Comparison of ENCODE assay signal across 21 cellular contexts in the genomic region with DNA sequence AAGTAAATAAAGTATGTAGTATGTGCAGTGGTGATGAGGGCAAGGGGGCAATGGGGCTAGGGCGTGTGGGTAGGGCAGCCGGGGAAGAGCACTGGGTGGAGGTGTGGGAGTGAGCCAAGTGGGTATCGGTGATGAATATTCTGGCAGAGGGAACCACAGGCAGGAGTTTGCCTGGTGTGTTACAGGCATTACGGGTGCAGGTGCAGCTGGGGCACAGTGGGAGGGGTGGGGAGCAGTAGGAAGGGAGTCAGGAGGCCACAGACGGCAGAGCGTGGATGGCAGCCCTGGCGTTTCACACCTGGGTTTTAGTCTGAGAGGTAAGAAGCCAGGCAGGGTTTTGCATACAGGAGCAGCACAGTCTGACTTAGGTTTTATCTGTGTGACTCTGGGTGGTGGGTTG. TPM values are rescaled to one million over a fixed set of nuclear protein-coding genes. Genes with fewer than 3 reads are reported as not detected.
DNase-seq lines count a peak whose midpoint lies in the region; ATAC-seq, FAIRE-seq and TF ChIP-seq lines count a peak whose summit lies in the region.
"Had no signal": no experiment of that assay in that cellular context is flagged by ENCODE, and none has a peak within 500 bp of the region (broad histone marks: within the 10 kb centered on the region; RNA-seq: fewer than 3 reads in every experiment).

No MANE protein-coding gene starts in this region.

- no peak overlapping the region for H3K4ac ChIP-seq in H9 (ENCODE audit: low read depth, low read length)

- peaks cover 72% of the 10 kb centered on the region for H3K4me1 Mint-ChIP-seq in activated T-cell treated with anti-CD3 and anti-CD28 coated beads, Interleukin-2, amount 50 U/mL, for 24 hours (ENCODE audit: low read depth)
- H3K4me1 Mint-ChIP-seq in H9, result no peaks in the 10 kb centered on the region
- H3K4me1 Mint-ChIP-seq in activated naive CD8-positive, alpha-beta T cell treated with anti-CD3 and anti-CD28 coated beads for 36 hours, result peaks cover 68% of the 10 kb centered on the region
- H3K4me1 Mint-ChIP-seq in naive thymus-derived CD4-positive, alpha-beta T cell, result peaks cover 27 to 68% (median 45%) of the 10 kb centered on the region in 7 donors

- H2AFZ ChIP-seq in H9 (ENCODE audit: low read length), result no peak overlapping the region
- H2AFZ ChIP-seq: GM23248 had no signal

- FAIRE-seq in urothelium cell line (lab: Jason Lieb, UNC), result no peak
- FAIRE-seq: D721Med had no signal

- H2BK15ac ChIP-seq in H9 (ENCODE audit: low read depth, low read length), result no peak overlapping the region

- H3K9ac ChIP-seq in H9 (ENCODE audit: extremely low read depth, insufficient read length, low read length), result no peak overlapping the region
- H3K9ac ChIP-seq: GM23248 had no signal

- H3K4me3 ChIP-seq in naive thymus-derived CD4-positive, alpha-beta T cell (ENCODE audit: low read length), result no peak overlapping the region
- H3K4me3 ChIP-seq: GM23248 had no signal

- ATAC-seq in naive thymus-derived CD4-positive, alpha-beta T cell, result no peak
- no peak for ATAC-seq in sciatic nerve

- no peaks in the 10 kb centered on the region for H3K23me2 ChIP-seq in H9 (ENCODE audit: insufficient read length, low read depth, low read length, poor library complexity, severe bottlenecking)

- no peak overlapping the region for H3K4me3 Mint-ChIP-seq in activated T-cell treated with anti-CD3 and anti-CD28 coated beads, Interleukin-2, amount 50 U/mL, for 24 hours
- no peak overlapping the region for H3K4me3 Mint-ChIP-seq in H9
- no peak overlapping the region for H3K4me3 Mint-ChIP-seq in activated naive CD8-positive, alpha-beta T cell treated with anti-CD3 and anti-CD28 coated beads for 36 hours
- no peak overlapping the region for H3K4me3 Mint-ChIP-seq in naive thymus-derived CD4-positive, alpha-beta T cell
- H3K4me3 Mint-ChIP-seq: HFFc6 had no signal

- peaks cover 100% of the 10 kb centered on the region for H3K36me3 Mint-ChIP-seq in activated T-cell treated with anti-CD3 and anti-CD28 coated beads, Interleukin-2, amount 50 U/mL, for 24 hours (ENCODE audit: low read depth)
- peaks cover 67 to 94% (median 92%) of the 10 kb centered on the region in 3 experiments for H3K36me3 Mint-ChIP-seq in H9 (ENCODE audit: insufficient read depth in 1 of 3, low read depth in 3 of 3)
- peaks cover 86% of the 10 kb centered on the region for H3K36me3 Mint-ChIP-seq in activated naive CD8-positive, alpha-beta T cell treated with anti-CD3 and anti-CD28 coated beads for 36 hours
- H3K36me3 Mint-ChIP-seq in naive thymus-derived CD4-positive, alpha-beta T cell, result peaks cover 15 to 75% (median 63%) of the 10 kb centered on the region in 5 donors

- peak overlapping the region; percentile 99 for H3K27ac Mint-ChIP-seq in activated T-cell treated with anti-CD3 and anti-CD28 coated beads, Interleukin-2, amount 50 U/mL, for 24 hours
- peak overlapping the region in 2 of 3 experiments; percentile 70 to 78; a peak in 2 of 7 replicates for H3K27ac Mint-ChIP-seq in H9
- peak overlapping the region; percentile 100 for H3K27ac Mint-ChIP-seq in activated naive CD8-positive, alpha-beta T cell treated with anti-CD3 and anti-CD28 coated beads for 36 hours
- peak overlapping the region in 7 of 9 donors; percentile 39 to 97 (median 65) for H3K27ac Mint-ChIP-seq in naive thymus-derived CD4-positive, alpha-beta T cell
- H3K27ac Mint-ChIP-seq: HFFc6 had no signal

- H3K27me3 ChIP-seq in H9 (ENCODE audit: insufficient read depth, low read length), result no peaks in the 10 kb centered on the region
- no peaks in the 10 kb centered on the region for H3K27me3 ChIP-seq in naive thymus-derived CD4-positive, alpha-beta T cell (ENCODE audit: control insufficient read depth in 2 of 2, insufficient read depth in 2 of 2, low read length in 2 of 2)

- H3K23ac ChIP-seq in H9 (ENCODE audit: insufficient read length, low read depth, low read length), result no peak overlapping the region

- no peak overlapping the region for H3K4me2 ChIP-seq in H9 (ENCODE audit: insufficient read depth, insufficient read length, low read length)

- no peak overlapping the region for H3K56ac ChIP-seq in H9 (ENCODE audit: insufficient read length, low read depth, low read length)

- no peak overlapping the region for H3T11ph ChIP-seq in H9 (ENCODE audit: low read length)

- H3K14ac ChIP-seq in H9 (ENCODE audit: insufficient read depth, low read length), result no peak overlapping the region

- no peaks in the 10 kb centered on the region for H3K79me2 ChIP-seq in H9 (ENCODE audit: insufficient read depth, low read length)

- no peaks in the 10 kb centered on the region for H3K4me1 ChIP-seq in H9 (ENCODE audit: insufficient read depth, low read length)
- peaks cover 13 to 26% of the 10 kb centered on the region in 2 donors for H3K4me1 ChIP-seq in naive thymus-derived CD4-positive, alpha-beta T cell (ENCODE audit: control insufficient read depth in 2 of 2, insufficient read depth in 2 of 2, low read length in 2 of 2)

- H3K36me3 ChIP-seq in naive thymus-derived CD4-positive, alpha-beta T cell (ENCODE audit: control insufficient read depth in 2 of 3, insufficient read depth in 3 of 3, low read length in 3 of 3), result peaks cover 26 to 72% (median 40%) of the 10 kb centered on the region in 3 experiments

- H2BK20ac ChIP-seq in H9 (ENCODE audit: low read depth, low read length, poor library complexity, severe bottlenecking), result no peak overlapping the region

- DNase-seq in activated T-cell treated with anti-CD3 and anti-CD28 coated beads, Interleukin-2, amount 50 U/mL, for 24 hours, result no peak
- no peak for DNase-seq in activated T-cell treated with anti-CD3 and anti-CD28 coated beads, Interleukin-2, amount 50 U/mL, for 48 hours
- DNase-seq in H9 (no peak), GM19238 (ENCODE audit: insufficient read length, low spot score) (no peak), urothelium cell line (ENCODE audit: low spot score) (no peak), sciatic nerve (ENCODE audit: low spot score) (no peak)
- DNase-seq in activated naive CD8-positive, alpha-beta T cell treated with anti-CD3 and anti-CD28 coated beads for 36 hours, result no peak
- no peak for DNase-seq in naive thymus-derived CD4-positive, alpha-beta T cell
- DNase-seq: AML-193, DND-41, GDM1, GM23248, HFFc6, KBM-7, NCI-H1048, NCI-H146, NCI-H345, NCI-H526 treated with DMSO at 0.1 percent for 48 hours had no signal

- no peaks in the 10 kb centered on the region for H3K79me1 ChIP-seq in H9 (ENCODE audit: insufficient read depth, low read depth, low read length, poor library complexity, severe bottlenecking)

- H2BK12ac ChIP-seq in H9 (ENCODE audit: insufficient read length, low read depth, low read length), result no peak overlapping the region

- H3K9me3 ChIP-seq in H9 (ENCODE audit: control insufficient read depth, low read depth, low read length), result no peaks in the 10 kb centered on the region
- no peaks in the 10 kb centered on the region for H3K9me3 ChIP-seq in naive thymus-derived CD4-positive, alpha-beta T cell (ENCODE audit: control insufficient read depth in 2 of 3, low read length in 3 of 3)

- no peaks in the 10 kb centered on the region for H3K27me3 Mint-ChIP-seq in activated T-cell treated with anti-CD3 and anti-CD28 coated beads, Interleukin-2, amount 50 U/mL, for 24 hours
- peaks cover 1% of the 10 kb centered on the region; the same call in 1 of the 2 replicates for H3K27me3 Mint-ChIP-seq in H9 (ENCODE audit: low read depth)
- H3K27me3 Mint-ChIP-seq in activated naive CD8-positive, alpha-beta T cell treated with anti-CD3 and anti-CD28 coated beads for 36 hours, result no peaks in the 10 kb centered on the region
- no peaks in the 10 kb centered on the region for H3K27me3 Mint-ChIP-seq in naive thymus-derived CD4-positive, alpha-beta T cell

- H4K5ac ChIP-seq in H9 (ENCODE audit: insufficient read length, low read depth, low read length), result no peak overlapping the region

- no peak overlapping the region for H4K91ac ChIP-seq in H9 (ENCODE audit: insufficient read length, low read depth, low read length)

- peaks cover 6% of the 10 kb centered on the region for H3K9me3 Mint-ChIP-seq in activated T-cell treated with anti-CD3 and anti-CD28 coated beads, Interleukin-2, amount 50 U/mL, for 24 hours
- no peaks in the 10 kb centered on the region for H3K9me3 Mint-ChIP-seq in H9
- peaks cover 8% of the 10 kb centered on the region for H3K9me3 Mint-ChIP-seq in activated naive CD8-positive, alpha-beta T cell treated with anti-CD3 and anti-CD28 coated beads for 36 hours
- peaks cover 0 to 7% (median 5%) of the 10 kb centered on the region in 11 donors for H3K9me3 Mint-ChIP-seq in naive thymus-derived CD4-positive, alpha-beta T cell
- H3K9me3 Mint-ChIP-seq: HFFc6 had no signal

- H2BK120ac ChIP-seq in H9 (ENCODE audit: low read depth, low read length, poor library complexity, severe bottlenecking), result no peak overlapping the region

- CTCF ChIA-PET in naive thymus-derived CD4-positive, alpha-beta T cell (lab: Charles Lee), result no interaction called here

- no peaks in the 10 kb centered on the region for H4K20me1 ChIP-seq in H9 (ENCODE audit: control insufficient read depth, insufficient read depth, insufficient read length)

- no peak overlapping the region for H3K18ac ChIP-seq in H9 (ENCODE audit: insufficient read length, low read depth, low read length)

- WGBS in H9 (ENCODE audit: extremely low coverage, insufficient read length, low lambda C conversion rate), result no CpG with 5 or more reads among the region's 7 CpGs

- H2AK5ac ChIP-seq in H9 (ENCODE audit: insufficient read length, low read length), result no peak overlapping the region

- H2BK5ac ChIP-seq in H9 (ENCODE audit: insufficient read length, low read length), result no peak overlapping the region

- intact Hi-C loops in naive thymus-derived CD4-positive, alpha-beta T cell (cut with micrococcal nuclease), result no loop called here
- intact Hi-C loops in sciatic nerve (cut with DNase I), result no loop called here

- TF ChIP-seq CTCF in H9 (conservative IDR thresholded peaks at IDR 0.05), result no peak

- H3K27ac ChIP-seq in H9 (ENCODE audit: insufficient read length, low read depth, low read length), result no peak overlapping the region
- no peak overlapping the region for H3K27ac ChIP-seq in naive thymus-derived CD4-positive, alpha-beta T cell (ENCODE audit: low read depth, low read length)
- H3K27ac ChIP-seq: GM23248, HL-60, RWPE1 had no signal

- no peak overlapping the region for H4K8ac ChIP-seq in H9 (replicated peaks; ENCODE audit: insufficient read length, low read depth, low read length)

- POLR2A ChIA-PET in naive thymus-derived CD4-positive, alpha-beta T cell (lab: Charles Lee), result no interaction called here

RNA-seq across cellular contexts. Expression of a gene that starts 35.4 kb away (rescaled TPM):
- 97.2 and 99.2 TPM in 2 replicates for total RNA-seq in H9 (2021)
- 100 to 1,000 TPM; 506 to 523 TPM for total RNA-seq in activated naive CD8-positive, alpha-beta T cell treated with anti-CD3 and anti-CD28 coated beads for 36 hours
- 100 to 1,000 TPM in 1 of 5 experiments, 10 to 100 TPM in 4; 58.7 to 177 (median 88.9) TPM for total RNA-seq in naive thymus-derived CD4-positive, alpha-beta T cell
- polyA plus RNA-seq in naive thymus-derived CD4-positive, alpha-beta T cell, result 10 to 100 TPM; 40.2 to 64.0 TPM
- 22.6 TPM for total RNA-seq in sciatic nerve
